ENCODE assay signal across 8 cellular contexts in the genomic region with DNA sequence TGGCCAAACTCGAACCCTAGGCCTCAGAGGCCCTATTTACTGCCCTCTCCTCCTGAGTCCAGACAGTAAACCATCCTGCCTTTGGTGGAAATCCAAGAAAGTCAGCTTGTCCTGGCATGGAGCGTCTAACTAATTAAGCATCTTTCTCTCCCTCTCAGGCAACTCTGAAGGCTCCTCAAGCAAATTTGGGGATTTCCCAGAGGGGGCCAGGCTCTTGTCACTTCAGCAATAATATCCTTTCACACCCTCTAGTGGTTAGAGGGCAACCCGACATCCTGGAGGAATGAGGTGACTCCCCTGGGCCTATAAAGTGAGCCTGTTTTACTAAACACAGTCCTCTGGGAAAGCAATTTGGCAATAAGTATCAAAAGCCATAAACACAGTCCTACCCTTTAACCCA.
DNase-seq lines count a peak whose midpoint lies in the region; ATAC-seq and TF ChIP-seq lines count a peak whose summit lies in the region.

No MANE protein-coding gene starts in this region.

- no peak overlapping the region for H3K27ac ChIP-seq in tibial nerve

- H3K27me3 ChIP-seq in tibial nerve = no peaks in the 10 kb centered on the region

- H3K4me1 ChIP-seq in tibial nerve = no peaks in the 10 kb centered on the region

- H3K27ac Mint-ChIP-seq in mesothelial cell of epicardium = no peak overlapping the region

- H3K27me3 Mint-ChIP-seq in mesothelial cell of epicardium (ENCODE audit: low read depth) = no peaks in the 10 kb centered on the region

- no peak overlapping the region for H3K4me3 ChIP-seq in tibial nerve

- peak; percentile 99 for ATAC-seq in GM21381 (IDR thresholded peaks at IDR 0.05; ENCODE audit: unreplicated experiment)

- H3K4me3 Mint-ChIP-seq in mesothelial cell of epicardium = no peak overlapping the region

- peaks cover 0 to 13% (median 0%) of the 10 kb centered on the region in 4 donors for H3K9me3 ChIP-seq in tibial nerve

- H3K4me1 Mint-ChIP-seq in mesothelial cell of epicardium = peaks cover 19% of the 10 kb centered on the region

- no peak for TF ChIP-seq POLR2A in tibial nerve (IDR thresholded peaks at IDR 0.05)

- TF ChIP-seq CTCF in mesothelial cell of epicardium (IDR thresholded peaks at IDR 0.05; ENCODE audit: unreplicated experiment) (peak; percentile 43), tibial nerve (IDR thresholded peaks at IDR 0.05) (no peak)

- no peaks in the 10 kb centered on the region for H3K36me3 Mint-ChIP-seq in mesothelial cell of epicardium

- peaks cover 7% of the 10 kb centered on the region for H3K9me3 Mint-ChIP-seq in mesothelial cell of epicardium

- no peak for TF ChIP-seq EP300 in tibial nerve (IDR thresholded peaks at IDR 0.05)

- DNase-seq in EH (ENCODE audit: low read depth) (peak; percentile 67), HK-2 (ENCODE audit: unreplicated experiment) (peak; percentile 41), SW480 (ENCODE audit: low spot score) (peak; percentile 59), amniotic stem cell (lab: John Stamatoyannopoulos, UW) (peak; percentile 83), mesothelial cell of epicardium (ENCODE audit: low spot score in 2 of 2, unreplicated experiment in 2 of 2) (no peak), tibial nerve (ENCODE audit: low spot score in 2 of 2) (no peak), cerebellum (ENCODE audit: low spot score) (no peak)

- WGBS in tibial nerve, 2 donors = 28 to 33% methylated on average over 3 of the region's 3 CpGs

- H3K36me3 ChIP-seq in tibial nerve = no peaks in the 10 kb centered on the region

Comparison
In these comparisons a context has a peak if more than half of its experiments do, and no peak if none do; other contexts are left out.
1. DNase-seq: peak in EH (single experiment), HK-2 (single experiment), SW480 (single experiment) and amniotic stem cell (single experiment); none in mesothelial cell of epicardium (0 of 2), tibial nerve (0 of 2) and cerebellum (single experiment).